In genomic region chr2:228140934-228141528, GRCh38 we compare ENCODE assay signal across 14 cellular contexts. TPM values are rescaled to one million over a fixed set of nuclear protein-coding genes. Genes with fewer than 3 reads are reported as not detected.
DNase-seq lines count a peak whose midpoint lies in the region; ATAC-seq and TF ChIP-seq lines count a peak whose summit lies in the region.
"Had no signal": no experiment of that assay in that cellular context is flagged by ENCODE, and none has a peak within 500 bp of the region (broad histone marks: within the 10 kb centered on the region; RNA-seq: fewer than 3 reads in every experiment).

No MANE protein-coding gene starts in this region.

- TF ChIP-seq EP300 in sigmoid colon (IDR thresholded peaks at IDR 0.05), result no peak

- no peaks in the 10 kb centered on the region for H3K36me3 Mint-ChIP-seq in MCF 10A (ENCODE audit: insufficient read depth, unreplicated experiment)

- dilution Hi-C loops in mammary epithelial cell (cut with HindIII; ENCODE audit: low sequenced_read_pairs), result no loop called here

- 53% methylated on average over 3 of the region's 3 CpGs for WGBS in mammary epithelial cell (ENCODE audit: low coverage, missing lambda C conversion rate)
- WGBS in sigmoid colon, 2 donors, result 54 to 74% methylated on average over 3 of the region's 3 CpGs

- peak; percentile 97 for ATAC-seq in GM21576 (IDR thresholded peaks at IDR 0.05; ENCODE audit: unreplicated experiment)
- ATAC-seq in HG03135 (IDR thresholded peaks at IDR 0.05; ENCODE audit: unreplicated experiment), result peak; percentile 90
- peak; percentile 83 for ATAC-seq in left ventricle myocardium superior

- peaks cover under 1% of the 10 kb centered on the region for H3K9me3 Mint-ChIP-seq in MCF 10A (ENCODE audit: unreplicated experiment)

- DNase-seq in mammary epithelial cell, result peak; percentile 71
- DNase-seq in MCF 10A (ENCODE audit: unreplicated experiment), result no peak
- no peak for DNase-seq in left ventricle myocardium superior
- DNase-seq in NK-92 (lab: John Stamatoyannopoulos, UW; ENCODE audit: unreplicated experiment), result no peak
- DNase-seq in sigmoid colon, result no peak
- no peak for DNase-seq in NCI-H1105 (lab: John Stamatoyannopoulos, UW)
- DNase-seq: adrenal gland, EL, NCI-H446, upper lobe of left lung had no signal

- CTCF ChIA-PET in mammary epithelial cell (lab: Charles Lee; ENCODE audit: low non-redundant PET), result no interaction called here
- CTCF ChIA-PET in MCF 10A (lab: Yijun Ruan, JAX), result no interaction called here

- no peaks in the 10 kb centered on the region for H3K9me3 ChIP-seq in mammary epithelial cell (replicated peaks; ENCODE audit: insufficient read depth, low read length)
- H3K9me3 ChIP-seq in sigmoid colon, result no peaks in the 10 kb centered on the region
- H3K9me3 ChIP-seq: adrenal gland, upper lobe of left lung had no signal

- BruUV-seq in mammary epithelial cell (replicated peaks; lab: Mats Ljungman, UMichigan), result TSS peak; percentile 100
- no TSS peak for BruUV-seq in MCF 10A (replicated peaks; lab: Mats Ljungman, UMichigan)

- H3K36me3 ChIP-seq in mammary epithelial cell (ENCODE audit: insufficient read depth, low read length) (no peaks in the 10 kb centered on the region), sigmoid colon (no peaks in the 10 kb centered on the region)
- H3K36me3 ChIP-seq: adrenal gland, upper lobe of left lung had no signal

- intact Hi-C loops in mammary epithelial cell (cut with micrococcal nuclease), result no loop called here
- intact Hi-C loops in MCF 10A (cut with micrococcal nuclease), result no loop called here
- intact Hi-C loops in left ventricle myocardium superior (cut with micrococcal nuclease), result no loop called here
- intact Hi-C loops in sigmoid colon (cut with DNase I), result no loop called here

- TF ChIP-seq CTCF in mammary epithelial cell (conservative IDR thresholded peaks at IDR 0.05 in 1 of 2, IDR thresholded peaks at IDR 0.05 in 1 of 2; ENCODE audit: extremely low read depth in 1 of 2, insufficient read depth in 1 of 2, low read depth in 1 of 2, low read length in 2 of 2), result no peak
- no peak for TF ChIP-seq CTCF in MCF 10A (IDR thresholded peaks at IDR 0.05; ENCODE audit: unreplicated experiment)
- no peak for TF ChIP-seq CTCF in sigmoid colon (IDR thresholded peaks at IDR 0.05)

- POLR2A ChIA-PET in MCF 10A (lab: Yijun Ruan, JAX), result interaction anchor here (0.6 kb wide), 1 partner anchor 8 kb away, joined by 3 read pairs; no protein-coding TSS in a partner anchor

- no peaks in the 10 kb centered on the region for H3K4me1 Mint-ChIP-seq in MCF 10A (ENCODE audit: insufficient read depth, unreplicated experiment)

- H3K27ac Mint-ChIP-seq in MCF 10A (ENCODE audit: low read depth, unreplicated experiment), result no peak overlapping the region

- no peaks in the 10 kb centered on the region for H3K79me2 ChIP-seq in mammary epithelial cell (ENCODE audit: insufficient read depth, low read length)

- no peak for TF ChIP-seq POLR2A in sigmoid colon (IDR thresholded peaks at IDR 0.05)

- no peak overlapping the region for H2AFZ ChIP-seq in mammary epithelial cell (ENCODE audit: low read depth, low read length)

- H3K4me1 ChIP-seq in mammary epithelial cell (ENCODE audit: insufficient read depth, low read length) (no peaks in the 10 kb centered on the region), sigmoid colon (no peaks in the 10 kb centered on the region)
- H3K4me1 ChIP-seq: adrenal gland, upper lobe of left lung had no signal

- no peaks in the 10 kb centered on the region for H3K27me3 Mint-ChIP-seq in MCF 10A (ENCODE audit: insufficient read depth, unreplicated experiment)

- no peak overlapping the region for H3K4me3 Mint-ChIP-seq in MCF 10A (ENCODE audit: unreplicated experiment)

- H3K4me3 ChIP-seq in mammary epithelial cell (replicated peaks in 1 of 3; ENCODE audit: insufficient read depth in 1 of 3, low read depth in 2 of 3, low read length in 3 of 3) (no peak overlapping the region), sigmoid colon (no peak overlapping the region)
- H3K4me3 ChIP-seq: adrenal gland, SK-N-MC, upper lobe of left lung had no signal

- in situ Hi-C loops in mammary epithelial cell (cut with MboI; ENCODE audit: low sequenced_read_pairs in 2 of 2), result no loop called here

- H4K20me1 ChIP-seq in mammary epithelial cell (ENCODE audit: insufficient read depth, low read length), result no peaks in the 10 kb centered on the region

- no peak overlapping the region for H3K9ac ChIP-seq in mammary epithelial cell (ENCODE audit: insufficient read depth, low read length)
- H3K9ac ChIP-seq: KMS-11 had no signal

- H3K4me2 ChIP-seq in mammary epithelial cell (ENCODE audit: insufficient read depth, low read depth, low read length), result no peak overlapping the region
- H3K4me2 ChIP-seq: KMS-11 had no signal

- H3K27ac ChIP-seq in mammary epithelial cell (ENCODE audit: insufficient read depth, low read depth, low read length) (no peak overlapping the region), sigmoid colon (no peak overlapping the region)
- H3K27ac ChIP-seq: adrenal gland, KMS-11, SK-N-MC, upper lobe of left lung had no signal

- H3K27me3 ChIP-seq in mammary epithelial cell (ENCODE audit: insufficient read depth, low read length) (no peaks in the 10 kb centered on the region), sigmoid colon (no peaks in the 10 kb centered on the region)
- H3K27me3 ChIP-seq: adrenal gland, upper lobe of left lung had no signal

RNA-seq across cellular contexts. Expression of gene SPHKAP, which starts 40.5 kb away (rescaled TPM):
- total RNA-seq in mammary epithelial cell (not detected), MCF 10A (2022) (not detected in 2 replicates), left ventricle myocardium superior (124 TPM), sigmoid colon (under 1 TPM; 0.33 to 0.83 (median 0.56) TPM)
- polyA plus RNA-seq in mammary epithelial cell (not detected), sigmoid colon (under 1 TPM in 1 of 3 donors, not detected in 2; 0.15 TPM)
- not detected for polyA minus RNA-seq in mammary epithelial cell
- total RNA-seq: upper lobe of left lung had no signal

Comparison
In these comparisons a context has a peak if more than half of its experiments do, and no peak if none do; other contexts are left out.
1. RNA of gene SPHKAP, which starts 40.5 kb away (total RNA-seq): 124 TPM in left ventricle myocardium superior (single experiment); 0.33 to 0.83 TPM in sigmoid colon, not detected in mammary epithelial cell and not detected in MCF 10A; every median in the first group is over 10 times any median in the second.
2. Peak in every context shown above with its lines, with median percentiles within 50 percentile points of each other: ATAC-seq.